In the genomic region with DNA sequence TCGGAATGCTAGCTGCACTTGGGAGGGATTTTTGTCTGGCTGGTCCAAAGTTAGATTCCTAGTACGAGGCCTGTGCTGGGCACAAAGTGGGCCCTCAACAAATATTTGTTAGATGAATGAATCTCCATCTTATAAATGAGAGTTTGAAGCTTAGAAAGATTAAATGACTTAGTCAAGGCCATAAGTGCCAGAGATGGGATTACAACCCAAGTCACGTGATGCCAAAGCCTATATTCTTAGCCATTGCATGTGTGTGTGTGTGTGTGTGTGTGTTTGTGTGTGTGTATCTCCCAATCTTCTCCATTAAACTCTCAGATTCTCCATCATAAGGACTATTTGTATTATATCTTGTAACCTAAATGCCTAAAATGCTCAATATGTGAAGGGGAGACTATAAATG, we compare ENCODE assay signal across 31 cellular contexts.
"Had no signal": no experiment of that assay in that cellular context is flagged by ENCODE, and none has a peak within 500 bp of the region (broad histone marks: within the 10 kb centered on the region; RNA-seq: fewer than 3 reads in every experiment).

No MANE protein-coding gene starts in this region.

- FAIRE-seq: astrocyte had no signal

- H3K9me3 ChIP-seq: gastrocnemius medialis had no signal

- H3K9me3 Mint-ChIP-seq: activated CD4-positive, alpha-beta memory T cell treated with anti-CD3 and anti-CD28 coated beads for 36 hours; activated CD4-positive, alpha-beta T cell treated with anti-CD3 and anti-CD28 coated beads, Interleukin-2, amount 10 ng/mL, durations not matched to agents 24 days and 14 days; activated naive CD4-positive, alpha-beta T cell treated with anti-CD3 and anti-CD28 coated beads for 36 hours; activated naive CD4-positive, alpha-beta T cell treated with anti-CD3 and anti-CD28 coated beads, Interleukin-2, amount 50 U/mL, for 24 hours; activated naive CD8-positive, alpha-beta T cell treated with anti-CD3 and anti-CD28 coated beads, Interleukin-2, amount 10 ng/mL, durations not matched to agents 7 days and 5 days; activated T-helper 1 cell treated with anti-CD3 and anti-CD28 coated beads, Interleukin-12 subunit alpha, Interleukin-12 subunit beta, Interleukin-2, Interleukin-4 antibody, amounts not matched to agents 30 ng/mL and 10 ng/mL and 1 ng/mL, durations not matched to agents 14 hours and 24 hours and 36 hours; activated T-helper 2 cell treated with anti-CD3 and anti-CD28 coated beads, Interferon-gamma antibody, Interleukin-2, Interleukin-4, amounts not matched to agents 10 μg/mL and 5 μg/mL and 100 μg/mL, durations not matched to agents 14 hours and 24 hours and 36 hours; central memory CD8-positive, alpha-beta T cell; dendritic cell treated with granulocyte-macrophage colony-stimulating factor and Interleukin-4, amounts not matched to agents 40 ng/mL and 50 ng/mL, for 4 days; endodermal cell had no signal

- H3K27ac ChIP-seq: brain microvascular endothelial cell, coronary artery, dorsolateral prefrontal cortex, foreskin keratinocyte, heart right ventricle had no signal

- H3K4me1 ChIP-seq: foreskin keratinocyte, gastrocnemius medialis had no signal

- ATAC-seq: activated CD4-positive, alpha-beta T cell treated with anti-CD3 and anti-CD28 coated beads for 36 hours; activated CD8-positive, alpha-beta memory T cell treated with anti-CD3 and anti-CD28 coated beads, Interleukin-2, amount 10 ng/mL, durations not matched to agents 7 days and 5 days; activated CD8-positive, alpha-beta T cell treated with anti-CD3 and anti-CD28 coated beads, Interleukin-2, amount 10 ng/mL, durations not matched to agents 7 days and 5 days; esophagus mucosa; foreskin keratinocyte; gastrocnemius medialis; heart right ventricle had no signal

- H3K27me3 Mint-ChIP-seq: activated naive CD4-positive, alpha-beta T cell treated with anti-CD3 and anti-CD28 coated beads, Interleukin-2, amount 50 U/mL, for 24 hours; dendritic cell treated with granulocyte-macrophage colony-stimulating factor and Interleukin-4, amounts not matched to agents 40 ng/mL and 50 ng/mL, for 4 days had no signal

- H3K4me1 Mint-ChIP-seq: activated CD4-positive, alpha-beta T cell treated with anti-CD3 and anti-CD28 coated beads for 36 hours; activated CD4-positive, alpha-beta T cell treated with anti-CD3 and anti-CD28 coated beads, Interleukin-2, amount 10 ng/mL, durations not matched to agents 24 days and 14 days; activated CD8-positive, alpha-beta memory T cell treated with anti-CD3 and anti-CD28 coated beads, Interleukin-2, amount 10 ng/mL, durations not matched to agents 7 days and 5 days; activated naive CD4-positive, alpha-beta T cell treated with anti-CD3 and anti-CD28 coated beads, Interleukin-2, amount 50 U/mL, for 24 hours; activated naive CD8-positive, alpha-beta T cell treated with anti-CD3 and anti-CD28 coated beads, Interleukin-2, amount 10 ng/mL, durations not matched to agents 7 days and 5 days; central memory CD8-positive, alpha-beta T cell; endodermal cell had no signal

- DNase-seq: activated CD4-positive, alpha-beta memory T cell treated with anti-CD3 and anti-CD28 coated beads for 36 hours; activated CD4-positive, alpha-beta T cell treated with anti-CD3 and anti-CD28 coated beads for 36 hours; activated CD4-positive, alpha-beta T cell treated with anti-CD3 and anti-CD28 coated beads, Interleukin-2, amount 10 ng/mL, durations not matched to agents 24 days and 14 days; activated CD4-positive, CD25-positive, alpha-beta regulatory T cell; activated CD4-positive, CD25-positive, alpha-beta regulatory T cell treated with anti-CD3 and anti-CD28 coated beads, Interleukin-2, amount 50 U/mL, for 72 hours; activated CD8-positive, alpha-beta memory T cell treated with anti-CD3 and anti-CD28 coated beads, Interleukin-2, amount 10 ng/mL, durations not matched to agents 7 days and 5 days; activated CD8-positive, alpha-beta memory T cell treated with anti-CD3 and anti-CD28 coated beads, Interleukin-2, amount 50 U/mL, for 4 hours; activated CD8-positive, alpha-beta T cell treated with anti-CD3 and anti-CD28 coated beads, Interleukin-2, amount 10 ng/mL, durations not matched to agents 7 days and 5 days; activated effector memory CD4-positive, alpha-beta T cell treated with anti-CD3 and anti-CD28 coated beads, Interleukin-2, amount 50 U/mL, for 16 hours; activated naive CD4-positive, alpha-beta T cell treated with anti-CD3 and anti-CD28 coated beads for 36 hours; activated naive CD8-positive, alpha-beta T cell treated with anti-CD3 and anti-CD28 coated beads, Interleukin-2, amount 10 ng/mL, durations not matched to agents 7 days and 5 days; activated T-cell treated with anti-CD3 and anti-CD28 coated beads, Interleukin-2, amount 50 U/mL, for 1 hour; activated T-cell treated with anti-CD3 and anti-CD28 coated beads, Interleukin-2, amount 50 U/mL, for 48 hours; anterior cingulate cortex; brain microvascular endothelial cell; dorsolateral prefrontal cortex; effector memory CD4-positive, alpha-beta T cell; endodermal cell; foreskin keratinocyte; gastrocnemius medialis; heart right ventricle; T-helper 1 cell; T-helper 2 cell had no signal

- H3K36me3 ChIP-seq: brain microvascular endothelial cell, gastrocnemius medialis, heart right ventricle had no signal

- H3K27me3 ChIP-seq: brain microvascular endothelial cell, dorsolateral prefrontal cortex, gastrocnemius medialis, heart right ventricle had no signal

- H3K4me3 ChIP-seq: coronary artery, dorsolateral prefrontal cortex, gastrocnemius medialis, heart right ventricle had no signal

- H3K27ac Mint-ChIP-seq: activated CD4-positive, alpha-beta memory T cell treated with anti-CD3 and anti-CD28 coated beads for 36 hours; activated CD4-positive, alpha-beta T cell treated with anti-CD3 and anti-CD28 coated beads for 36 hours; activated CD4-positive, alpha-beta T cell treated with anti-CD3 and anti-CD28 coated beads, Interleukin-2, amount 10 ng/mL, durations not matched to agents 24 days and 14 days; activated CD8-positive, alpha-beta memory T cell treated with anti-CD3 and anti-CD28 coated beads, Interleukin-2, amount 10 ng/mL, durations not matched to agents 7 days and 5 days; activated CD8-positive, alpha-beta T cell treated with anti-CD3 and anti-CD28 coated beads, Interleukin-2, amount 10 ng/mL, durations not matched to agents 7 days and 5 days; activated naive CD4-positive, alpha-beta T cell treated with anti-CD3 and anti-CD28 coated beads for 36 hours; activated naive CD4-positive, alpha-beta T cell treated with anti-CD3 and anti-CD28 coated beads, Interleukin-2, amount 50 U/mL, for 24 hours; activated naive CD8-positive, alpha-beta T cell treated with anti-CD3 and anti-CD28 coated beads, Interleukin-2, amount 10 ng/mL, durations not matched to agents 7 days and 5 days; activated T-helper 1 cell treated with anti-CD3 and anti-CD28 coated beads, Interleukin-12 subunit alpha, Interleukin-12 subunit beta, Interleukin-2, Interleukin-4 antibody, amounts not matched to agents 30 ng/mL and 10 ng/mL and 1 ng/mL, durations not matched to agents 14 hours and 24 hours and 36 hours; activated T-helper 2 cell treated with anti-CD3 and anti-CD28 coated beads, Interferon-gamma antibody, Interleukin-2, Interleukin-4, amounts not matched to agents 10 μg/mL and 5 μg/mL and 100 μg/mL, durations not matched to agents 14 hours and 24 hours and 36 hours; dendritic cell treated with granulocyte-macrophage colony-stimulating factor and Interleukin-4, amounts not matched to agents 40 ng/mL and 50 ng/mL, for 4 days; endodermal cell had no signal

- H3K36me3 Mint-ChIP-seq: activated CD4-positive, alpha-beta memory T cell treated with anti-CD3 and anti-CD28 coated beads for 36 hours; activated CD8-positive, alpha-beta memory T cell treated with anti-CD3 and anti-CD28 coated beads, Interleukin-2, amount 10 ng/mL, durations not matched to agents 7 days and 5 days; activated naive CD4-positive, alpha-beta T cell treated with anti-CD3 and anti-CD28 coated beads, Interleukin-2, amount 50 U/mL, for 24 hours; activated naive CD8-positive, alpha-beta T cell treated with anti-CD3 and anti-CD28 coated beads, Interleukin-2, amount 10 ng/mL, durations not matched to agents 7 days and 5 days had no signal

- H3K4me3 Mint-ChIP-seq: activated CD4-positive, alpha-beta memory T cell treated with anti-CD3 and anti-CD28 coated beads for 36 hours; activated CD4-positive, alpha-beta T cell treated with anti-CD3 and anti-CD28 coated beads for 36 hours; activated CD4-positive, alpha-beta T cell treated with anti-CD3 and anti-CD28 coated beads, Interleukin-2, amount 10 ng/mL, durations not matched to agents 24 days and 14 days; activated CD8-positive, alpha-beta memory T cell treated with anti-CD3 and anti-CD28 coated beads, Interleukin-2, amount 10 ng/mL, durations not matched to agents 7 days and 5 days; activated CD8-positive, alpha-beta T cell treated with anti-CD3 and anti-CD28 coated beads, Interleukin-2, amount 10 ng/mL, durations not matched to agents 7 days and 5 days; activated naive CD4-positive, alpha-beta T cell treated with anti-CD3 and anti-CD28 coated beads for 36 hours; activated naive CD4-positive, alpha-beta T cell treated with anti-CD3 and anti-CD28 coated beads, Interleukin-2, amount 50 U/mL, for 24 hours; activated naive CD8-positive, alpha-beta T cell treated with anti-CD3 and anti-CD28 coated beads, Interleukin-2, amount 10 ng/mL, durations not matched to agents 7 days and 5 days; activated T-helper 1 cell treated with anti-CD3 and anti-CD28 coated beads, Interleukin-12 subunit alpha, Interleukin-12 subunit beta, Interleukin-2, Interleukin-4 antibody, amounts not matched to agents 30 ng/mL and 10 ng/mL and 1 ng/mL, durations not matched to agents 14 hours and 24 hours and 36 hours; central memory CD8-positive, alpha-beta T cell; dendritic cell treated with granulocyte-macrophage colony-stimulating factor and Interleukin-4, amounts not matched to agents 40 ng/mL and 50 ng/mL, for 4 days; endodermal cell had no signal
